8 cellular contexts compared by ENCODE assay signal in the genomic region with DNA sequence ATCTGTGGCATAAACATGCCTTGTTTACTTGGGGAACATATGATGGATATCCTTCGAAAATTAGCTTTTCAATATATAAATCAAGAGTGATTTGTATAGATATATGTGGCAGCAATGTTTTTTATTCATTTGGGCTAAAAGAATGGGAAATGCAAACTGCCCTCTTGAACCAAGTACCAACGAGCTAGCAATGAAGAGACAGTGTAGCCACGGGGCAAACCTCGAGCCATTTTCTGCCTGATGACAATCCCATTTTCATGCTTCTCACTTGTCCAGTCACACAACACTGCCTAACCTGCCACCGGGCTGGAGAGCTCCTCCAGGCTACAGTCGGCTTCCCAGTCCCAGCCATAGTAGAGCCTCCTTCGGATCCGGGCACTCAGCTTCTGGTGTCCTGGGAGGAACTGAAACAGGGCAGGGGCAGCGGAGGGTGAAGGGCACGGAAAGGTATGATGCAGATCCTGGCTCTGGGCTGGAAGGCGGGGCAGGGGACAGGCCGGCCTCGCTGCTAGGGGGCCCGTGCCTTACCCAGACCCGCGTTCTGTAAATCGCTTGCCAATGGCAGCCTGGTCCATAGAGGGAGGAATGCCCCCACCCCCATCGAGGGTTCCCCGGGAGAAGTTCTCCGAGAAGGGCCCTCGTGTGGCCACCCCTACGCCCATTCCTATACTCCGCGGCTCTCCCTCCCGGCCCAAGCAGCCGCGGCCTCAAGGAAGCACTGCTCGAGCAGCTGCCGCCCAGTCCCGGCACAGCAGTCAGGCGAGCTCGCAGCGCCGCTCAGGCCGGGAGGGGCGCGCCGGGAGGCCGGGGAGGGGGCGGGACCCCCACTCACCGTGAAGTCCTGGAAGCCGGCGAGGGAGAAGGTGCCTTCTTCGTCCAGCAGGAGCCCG. TPM values are rescaled to one million over a fixed set of nuclear protein-coding genes. Genes with fewer than 3 reads are reported as not detected.
A peak's percentile ranks its signal among the peaks of the same experiment; 100 is the strongest.
DNase-seq lines count a peak whose midpoint lies in the region; ATAC-seq and TF ChIP-seq lines count a peak whose summit lies in the region.

No MANE protein-coding gene starts in this region.

- intact Hi-C loops in activated CD4-positive, alpha-beta T cell treated with anti-CD3 and anti-CD28 coated beads, Interleukin-2, amount 10 ng/mL, durations not matched to agents 24 days and 14 days (cut with micrococcal nuclease) = loop anchor here (2.0 to 5.0 kb wide), 4 partner anchors 119 to 959 kb away; a partner anchor contains a TSS
- intact Hi-C loops in thyroid gland (cut with DNase I) = loop anchor here (5.0 kb wide), 1 partner anchor 36 kb away; no protein-coding TSS in a partner anchor

- peak overlapping the region; percentile 94 for H3K9ac ChIP-seq in mucosa of stomach (ENCODE audit: low read length)

- H3K27ac Mint-ChIP-seq in activated CD4-positive, alpha-beta T cell treated with anti-CD3 and anti-CD28 coated beads, Interleukin-2, amount 10 ng/mL, durations not matched to agents 24 days and 14 days = peak overlapping the region; percentile 84

- H3K36me3 Mint-ChIP-seq in activated CD4-positive, alpha-beta T cell treated with anti-CD3 and anti-CD28 coated beads, Interleukin-2, amount 10 ng/mL, durations not matched to agents 24 days and 14 days (ENCODE audit: low read depth) = peaks cover 53% of the 10 kb centered on the region

- H3K27ac ChIP-seq in KOPT-K1 (ENCODE audit: low read depth, low read length, poor library complexity, severe bottlenecking) (peak overlapping the region; percentile 93), thyroid gland (peak overlapping the region; percentile 98 to 99 (median 98))

- POLR2A ChIA-PET in GM10248 (lab: Yijun Ruan, JAX) = interaction anchor here (0.6 to 1.7 kb wide), 10 partner anchors 13 to 266 kb away, joined by 3 to 12 read pairs (median 4); a partner anchor contains a TSS

- H3K27me3 ChIP-seq in mucosa of stomach (ENCODE audit: control insufficient read depth, insufficient read depth, low read length) (no peaks in the 10 kb centered on the region), thyroid gland (no peaks in the 10 kb centered on the region)

- CTCF ChIA-PET in GM10248 (lab: Yijun Ruan, JAX) = interaction anchor here (0.6 to 8.6 kb wide), 17 partner anchors 10 to 299 kb away, joined by 3 to 164 read pairs (median 4); a partner anchor contains a TSS

- DNase-seq in GM10248 (ENCODE audit: extremely low spot score) (peak; percentile 43), erythroblast (lab: John Stamatoyannopoulos, UW) (peak; percentile 74 to 82), thyroid gland (peak; percentile 81 to 82), NCI-H187 treated with DMSO at 0.1 percent for 48 hours (lab: John Stamatoyannopoulos, UW) (no peak)
- peak; percentile 78 for DNase-seq in activated CD4-positive, alpha-beta T cell treated with anti-CD3 and anti-CD28 coated beads, Interleukin-2, amount 10 ng/mL, durations not matched to agents 24 days and 14 days

- peak; percentile 26 for ATAC-seq in GM21737 (IDR thresholded peaks at IDR 0.05; ENCODE audit: unreplicated experiment)

- peak overlapping the region; percentile 31 for H3K4me3 ChIP-seq in mucosa of stomach (ENCODE audit: low read length)
- H3K4me3 ChIP-seq in thyroid gland (replicated peaks in 1 of 3) = peak overlapping the region; percentile 72 to 97 (median 85)

- no peaks in the 10 kb centered on the region for H3K27me3 Mint-ChIP-seq in activated CD4-positive, alpha-beta T cell treated with anti-CD3 and anti-CD28 coated beads, Interleukin-2, amount 10 ng/mL, durations not matched to agents 24 days and 14 days

- peak; percentile 13 for TF ChIP-seq CTCF in GM10248 (IDR thresholded peaks at IDR 0.05; ENCODE audit: control extremely low read depth, extremely low read depth, low read depth, missing control alignments)
- peak in 1 of 6 experiments; percentile 1 for TF ChIP-seq CTCF in thyroid gland (IDR thresholded peaks at IDR 0.05)

- H3K36me3 ChIP-seq in KOPT-K1 (ENCODE audit: insufficient read depth, low read length) (peaks cover 58% of the 10 kb centered on the region), mucosa of stomach (ENCODE audit: control insufficient read depth, insufficient read depth, low read length) (peaks cover 18% of the 10 kb centered on the region), thyroid gland (peaks cover 41 to 47% of the 10 kb centered on the region in 2 donors)

- H3K4me3 Mint-ChIP-seq in activated CD4-positive, alpha-beta T cell treated with anti-CD3 and anti-CD28 coated beads, Interleukin-2, amount 10 ng/mL, durations not matched to agents 24 days and 14 days = peak overlapping the region; percentile 94

- peaks cover 24% of the 10 kb centered on the region for H3K4me1 ChIP-seq in mucosa of stomach (ENCODE audit: control insufficient read depth, insufficient read depth, low read length)
- H3K4me1 ChIP-seq in thyroid gland = peaks cover 21 to 30% of the 10 kb centered on the region in 2 donors

- peaks cover 52% of the 10 kb centered on the region for H3K4me1 Mint-ChIP-seq in activated CD4-positive, alpha-beta T cell treated with anti-CD3 and anti-CD28 coated beads, Interleukin-2, amount 10 ng/mL, durations not matched to agents 24 days and 14 days

- WGBS in thyroid gland, 2 donors = 6 to 10% methylated on average over 11 to 17 of the region's 45 CpGs

- H3K9me3 Mint-ChIP-seq in activated CD4-positive, alpha-beta T cell treated with anti-CD3 and anti-CD28 coated beads, Interleukin-2, amount 10 ng/mL, durations not matched to agents 24 days and 14 days = no peaks in the 10 kb centered on the region

- H3K9me3 ChIP-seq in KOPT-K1 (ENCODE audit: insufficient read depth, low read length, poor library complexity, severe bottlenecking) (no peaks in the 10 kb centered on the region), mucosa of stomach (ENCODE audit: control insufficient read depth, low read length) (no peaks in the 10 kb centered on the region), thyroid gland (no peaks in the 10 kb centered on the region)

- TF ChIP-seq POLR2A in erythroblast (IDR thresholded peaks at IDR 0.05; ENCODE audit: low read length) (no peak), thyroid gland (IDR thresholded peaks at IDR 0.05) (no peak)

RNA-seq across cellular contexts. Expression of a gene that starts 0.6 kb away (rescaled TPM):
- total RNA-seq in activated CD4-positive, alpha-beta T cell treated with anti-CD3 and anti-CD28 coated beads, Interleukin-2, amount 10 ng/mL, durations not matched to agents 24 days and 14 days = 62.0 and 62.6 TPM in 2 replicates
- 100 to 1,000 TPM in 1 of 4 donors, 10 to 100 TPM in 3; 48.2 to 115 (median 65.0) TPM for total RNA-seq in thyroid gland

RNA-seq across cellular contexts. Expression of a gene that starts 1.9 kb away (rescaled TPM):
- 54.1 and 57.4 TPM in 2 replicates for total RNA-seq in activated CD4-positive, alpha-beta T cell treated with anti-CD3 and anti-CD28 coated beads, Interleukin-2, amount 10 ng/mL, durations not matched to agents 24 days and 14 days
- 100 to 1,000 TPM in 2 of 4 donors, 10 to 100 TPM in 2; 82.3 to 122 (median 100) TPM for total RNA-seq in thyroid gland

RNA-seq across cellular contexts. Expression of a gene that starts 6.3 kb away (rescaled TPM):
- total RNA-seq in activated CD4-positive, alpha-beta T cell treated with anti-CD3 and anti-CD28 coated beads, Interleukin-2, amount 10 ng/mL, durations not matched to agents 24 days and 14 days = 1.8 and 2.3 TPM in 2 replicates
- 1 to 10 TPM; 1.1 to 3.9 (median 3.4) TPM for total RNA-seq in thyroid gland

RNA-seq across cellular contexts. Expression of a gene that starts 15.6 kb away (rescaled TPM):
- total RNA-seq in activated CD4-positive, alpha-beta T cell treated with anti-CD3 and anti-CD28 coated beads, Interleukin-2, amount 10 ng/mL, durations not matched to agents 24 days and 14 days = 20.7 and 22.8 TPM in 2 replicates
- total RNA-seq in thyroid gland = 10 to 100 TPM in 3 of 4 donors, 1 to 10 TPM in 1; 8.6 to 13.8 (median 11.9) TPM

RNA-seq across cellular contexts. Expression of a gene that starts 30.4 kb away (rescaled TPM):
- total RNA-seq in activated CD4-positive, alpha-beta T cell treated with anti-CD3 and anti-CD28 coated beads, Interleukin-2, amount 10 ng/mL, durations not matched to agents 24 days and 14 days = 36.7 and 37.4 TPM in 2 replicates
- total RNA-seq in thyroid gland = 100 to 1,000 TPM in 2 of 4 donors, 10 to 100 TPM in 2; 78.7 to 131 (median 92.0) TPM
